In the genomic region with DNA sequence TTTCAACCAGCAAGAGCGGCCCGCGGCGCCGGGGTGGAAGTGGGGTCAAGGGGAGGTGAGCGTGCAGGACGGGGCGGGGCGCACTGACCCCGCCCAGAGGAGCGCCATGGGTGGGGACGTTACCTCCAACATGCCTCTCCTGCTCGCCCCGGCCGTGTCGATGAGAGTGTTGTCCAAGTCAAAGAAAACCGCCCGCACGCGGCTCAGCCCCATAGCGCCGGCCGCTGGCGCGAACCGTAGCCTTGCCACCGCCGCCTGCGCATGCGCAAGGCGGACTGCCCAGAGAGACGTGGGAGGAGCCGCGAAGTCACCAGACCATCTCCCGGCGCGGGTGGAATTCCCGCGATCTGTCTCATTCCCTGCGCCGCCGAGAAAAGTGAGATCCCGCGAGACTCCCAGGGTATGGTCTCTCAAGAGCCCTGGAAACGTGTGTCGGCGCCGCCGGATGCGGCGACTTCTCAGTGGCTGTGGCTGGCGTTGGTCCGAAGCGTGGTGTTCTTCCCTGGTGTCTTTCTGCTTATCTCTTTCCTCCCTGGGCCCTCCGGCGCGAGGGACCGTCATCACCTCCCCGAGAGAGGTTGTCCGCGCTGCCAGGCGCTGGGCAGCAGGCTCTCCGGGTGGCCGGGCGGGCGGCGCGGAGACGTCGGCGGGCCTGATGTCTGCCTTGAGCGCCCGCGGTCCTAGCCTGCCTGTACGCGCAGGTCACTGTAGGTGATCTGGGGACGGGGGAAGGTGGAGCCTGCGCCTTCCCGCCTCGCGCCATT, we compare ENCODE assay signal across 8 cellular contexts.
DNase-seq lines count a peak whose midpoint lies in the region; ATAC-seq and TF ChIP-seq lines count a peak whose summit lies in the region.

A gene with protein sequence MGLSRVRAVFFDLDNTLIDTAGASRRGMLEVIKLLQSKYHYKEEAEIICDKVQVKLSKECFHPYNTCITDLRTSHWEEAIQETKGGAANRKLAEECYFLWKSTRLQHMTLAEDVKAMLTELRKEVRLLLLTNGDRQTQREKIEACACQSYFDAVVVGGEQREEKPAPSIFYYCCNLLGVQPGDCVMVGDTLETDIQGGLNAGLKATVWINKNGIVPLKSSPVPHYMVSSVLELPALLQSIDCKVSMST (minus strand): TSS at position 279 of the 764 bp plus-strand sequence. CDS start 66 bp downstream, at position 213.

- DNase-seq in COR-L47 (lab: John Stamatoyannopoulos, UW) (peak; percentile 98), GM20000 (ENCODE audit: low spot score) (peak; percentile 96), HS-5 (ENCODE audit: low read depth) (peak; percentile 95), NK-92 (lab: John Stamatoyannopoulos, UW; ENCODE audit: unreplicated experiment) (peak; percentile 23), memory B cell (ENCODE audit: low spot score in 2 of 2) (peak; percentile 81 to 84)
- DNase-seq in activated CD8-positive, alpha-beta memory T cell treated with anti-CD3 and anti-CD28 coated beads for 24 hours = peak; percentile 96
- peak; percentile 75 to 81 (median 79) for DNase-seq in effector memory CD4-positive, alpha-beta T cell
- peak; percentile 64 for DNase-seq in stimulated activated CD8-positive, alpha-beta memory T cell treated with anti-CD3 and anti-CD28 coated beads, Interleukin-12 subunit alpha, Interleukin-12 subunit beta, amount 100 ng/mL, for 1 hour (ENCODE audit: low read depth)

- H3K9me3 ChIP-seq in effector memory CD4-positive, alpha-beta T cell (ENCODE audit: control insufficient read depth, low read length) = no peaks in the 10 kb centered on the region

- H3K4me1 Mint-ChIP-seq in memory B cell = peaks cover 21% of the 10 kb centered on the region

- H3K27me3 ChIP-seq in effector memory CD4-positive, alpha-beta T cell (replicated peaks; ENCODE audit: control insufficient read depth, insufficient read depth, low read length, poor library complexity, severe bottlenecking) = no peaks in the 10 kb centered on the region

- peaks cover 10% of the 10 kb centered on the region for H3K4me1 ChIP-seq in effector memory CD4-positive, alpha-beta T cell (ENCODE audit: control insufficient read depth, insufficient read depth, low read length, poor library complexity, severe bottlenecking)

- H3K4me3 Mint-ChIP-seq in memory B cell = peak within 1 kb of the TSS; percentile 97

- H3K9me3 Mint-ChIP-seq in memory B cell = peaks cover 3% of the 10 kb centered on the region

- no peaks in the 10 kb centered on the region for H3K27me3 Mint-ChIP-seq in memory B cell

- no peaks in the 10 kb centered on the region for H3K36me3 ChIP-seq in effector memory CD4-positive, alpha-beta T cell (ENCODE audit: control insufficient read depth, insufficient read depth, low read length)

- peak; percentile 78 for ATAC-seq in memory B cell (ENCODE audit: low read depth)

- H3K4me3 ChIP-seq in effector memory CD4-positive, alpha-beta T cell (ENCODE audit: insufficient read depth, low read depth, low read length, poor library complexity, severe bottlenecking) = peak within 1 kb of the TSS; percentile 96

- peak within 1 kb of the TSS; percentile 46 for H3K27ac ChIP-seq in effector memory CD4-positive, alpha-beta T cell (ENCODE audit: insufficient read depth, low read length, poor library complexity, severe bottlenecking)

- peak within 1 kb of the TSS; percentile 98 for H3K27ac Mint-ChIP-seq in memory B cell

- H3K36me3 Mint-ChIP-seq in memory B cell = peaks cover 2% of the 10 kb centered on the region

- no peak for TF ChIP-seq CTCF in GM20000 (IDR thresholded peaks at IDR 0.05; ENCODE audit: extremely low read depth, missing control alignments)

Comparison
In these comparisons a context has a peak if more than half of its experiments do, and no peak if none do; other contexts are left out.
1. Peak in every context shown above with its lines: DNase-seq, ATAC-seq, H3K4me3 ChIP-seq and H3K27ac ChIP-seq.
2. DNase-seq: peak in every context shown above with its lines; median percentile 98 in COR-L47; 96 in GM20000; 96 in activated CD8-positive, alpha-beta memory T cell treated with anti-CD3 and anti-CD28 coated beads for 24 hours; 95 in HS-5; 82 in memory B cell; 79 in effector memory CD4-positive, alpha-beta T cell; 64 in stimulated activated CD8-positive, alpha-beta memory T cell treated with anti-CD3 and anti-CD28 coated beads, Interleukin-12 subunit alpha, Interleukin-12 subunit beta, amount 100 ng/mL, for 1 hour; 23 in NK-92.